Comparison of ENCODE assay signal across 1 cellular context in the genomic region with DNA sequence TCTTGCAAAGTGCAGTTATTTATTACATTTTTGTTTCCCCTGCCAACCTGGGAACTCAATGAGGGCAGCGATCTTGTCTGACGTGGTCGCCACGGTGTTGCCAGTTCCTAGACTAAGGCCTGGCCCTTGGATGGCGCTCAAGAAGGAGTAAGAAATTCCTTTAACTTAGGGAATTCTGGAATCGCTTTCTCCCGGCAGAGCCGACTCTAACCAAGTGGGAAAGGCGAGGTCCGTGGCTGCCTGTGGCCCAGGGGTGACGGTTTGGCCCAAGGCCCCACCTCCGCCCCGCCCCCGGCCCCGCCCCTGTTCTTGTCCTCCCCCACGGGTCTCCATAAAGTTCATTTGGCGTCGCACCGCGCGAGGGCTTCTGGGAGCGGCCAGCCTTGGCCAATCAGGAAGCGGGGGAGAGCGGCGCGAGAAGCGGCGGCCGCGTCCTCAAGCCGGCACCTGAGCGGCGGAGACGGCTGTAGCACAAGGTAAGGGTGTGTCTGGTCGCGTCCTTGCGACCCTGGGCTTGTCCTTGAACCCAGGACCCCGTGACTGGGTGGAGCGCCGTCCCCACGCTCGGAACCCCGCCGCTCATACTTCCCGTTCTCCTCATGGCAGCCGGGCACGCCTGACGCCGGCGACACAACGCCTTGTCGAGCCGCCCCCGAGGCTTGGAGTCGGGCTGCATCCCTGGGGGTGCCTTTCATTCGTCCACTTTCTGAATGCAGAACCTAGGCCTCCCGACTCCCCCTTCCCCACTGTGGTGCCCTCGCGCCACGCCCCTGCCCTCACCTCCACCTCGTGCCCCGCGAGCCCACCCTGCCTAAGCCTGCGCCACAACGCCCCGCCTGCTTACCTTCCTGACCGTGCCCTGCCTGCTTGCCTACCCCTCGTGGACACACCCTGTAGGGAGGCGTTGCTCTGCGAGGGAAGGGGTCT.
TF ChIP-seq lines count a peak whose summit lies in the region.

A gene (plus strand): TSS at position 394 of the 927 bp plus-strand sequence. CDS start 18,119 bp downstream, outside the sequence.

TF ChIP-seq in K562, 482 proteins besides CTCF, POLR2A, EP300 and RAD21 (continued from another document and continues in another):
- TF ChIP-seq, protein P1, sequence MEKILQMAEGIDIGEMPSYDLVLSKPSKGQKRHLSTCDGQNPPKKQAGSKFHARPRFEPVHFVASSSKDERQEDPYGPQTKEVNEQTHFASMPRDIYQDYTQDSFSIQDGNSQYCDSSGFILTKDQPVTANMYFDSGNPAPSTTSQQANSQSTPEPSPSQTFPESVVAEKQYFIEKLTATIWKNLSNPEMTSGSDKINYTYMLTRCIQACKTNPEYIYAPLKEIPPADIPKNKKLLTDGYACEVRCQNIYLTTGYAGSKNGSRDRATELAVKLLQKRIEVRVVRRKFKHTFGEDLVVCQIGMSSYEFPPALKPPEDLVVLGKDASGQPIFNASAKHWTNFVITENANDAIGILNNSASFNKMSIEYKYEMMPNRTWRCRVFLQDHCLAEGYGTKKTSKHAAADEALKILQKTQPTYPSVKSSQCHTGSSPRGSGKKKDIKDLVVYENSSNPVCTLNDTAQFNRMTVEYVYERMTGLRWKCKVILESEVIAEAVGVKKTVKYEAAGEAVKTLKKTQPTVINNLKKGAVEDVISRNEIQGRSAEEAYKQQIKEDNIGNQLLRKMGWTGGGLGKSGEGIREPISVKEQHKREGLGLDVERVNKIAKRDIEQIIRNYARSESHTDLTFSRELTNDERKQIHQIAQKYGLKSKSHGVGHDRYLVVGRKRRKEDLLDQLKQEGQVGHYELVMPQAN (IDR thresholded peaks at IDR 0.05; ENCODE audit: borderline replicate concordance) = peak; percentile 95
- TF ChIP-seq ARNT (IDR thresholded peaks at IDR 0.05) (no peak), ATF7 (IDR thresholded peaks at IDR 0.05) (peak; percentile 53; the same call in 1 of the 2 replicates), EGR1 (conservative IDR thresholded peaks at IDR 0.05) (peak; percentile 28; the same call in 1 of the 2 replicates), FOS (IDR thresholded peaks at IDR 0.05; ENCODE audit: extremely low read depth, insufficient read length) (peak; percentile 52), ZNF165 (CRISPR knock-in tag; IDR thresholded peaks at IDR 0.05; ENCODE audit: borderline replicate concordance) (no peak), ZNF584 (CRISPR knock-in tag; IDR thresholded peaks at IDR 0.05; ENCODE audit: low read depth) (no peak), KLF10 (CRISPR knock-in tag; IDR thresholded peaks at IDR 0.05) (no peak), FOXJ3 (CRISPR knock-in tag; IDR thresholded peaks at IDR 0.05) (no peak), CSDE1 (IDR thresholded peaks at IDR 0.05) (no peak), MCM3 (IDR thresholded peaks at IDR 0.05) (no peak), ZKSCAN3 (CRISPR knock-in tag; IDR thresholded peaks at IDR 0.05) (no peak), MXI1 (IDR thresholded peaks at IDR 0.05; ENCODE audit: low read depth, low read length) (no peak), CBX5 (IDR thresholded peaks at IDR 0.05; ENCODE audit: borderline replicate concordance, low read depth) (no peak), DACH1 (IDR thresholded peaks at IDR 0.05; ENCODE audit: partially characterized antibody) (no peak), FUS (optimal IDR thresholded peaks at IDR 0.05; ENCODE audit: low read depth, low read length) (no peak), TCF3 (CRISPR knock-in tag; IDR thresholded peaks at IDR 0.05) (no peak), TRIM24 (IDR thresholded peaks at IDR 0.05) (no peak), KLF6 (CRISPR knock-in tag; IDR thresholded peaks at IDR 0.05; ENCODE audit: borderline replicate concordance) (no peak), MAFK (IDR thresholded peaks at IDR 0.05; ENCODE audit: low read length) (no peak), MAFF (IDR thresholded peaks at IDR 0.05; ENCODE audit: low read length) (no peak), ZFP36 (IDR thresholded peaks at IDR 0.05; ENCODE audit: low read depth, low read length, partially characterized antibody) (no peak), SMAD1 (IDR thresholded peaks at IDR 0.05; ENCODE audit: low read depth, low read length, partially characterized antibody) (no peak), XRCC3 (IDR thresholded peaks at IDR 0.05) (no peak), ZNF717 (CRISPR knock-in tag; IDR thresholded peaks at IDR 0.05) (no peak), ZNF282 (CRISPR knock-in tag; IDR thresholded peaks at IDR 0.05) (peak; percentile 83)
- TF ChIP-seq, protein P2, sequence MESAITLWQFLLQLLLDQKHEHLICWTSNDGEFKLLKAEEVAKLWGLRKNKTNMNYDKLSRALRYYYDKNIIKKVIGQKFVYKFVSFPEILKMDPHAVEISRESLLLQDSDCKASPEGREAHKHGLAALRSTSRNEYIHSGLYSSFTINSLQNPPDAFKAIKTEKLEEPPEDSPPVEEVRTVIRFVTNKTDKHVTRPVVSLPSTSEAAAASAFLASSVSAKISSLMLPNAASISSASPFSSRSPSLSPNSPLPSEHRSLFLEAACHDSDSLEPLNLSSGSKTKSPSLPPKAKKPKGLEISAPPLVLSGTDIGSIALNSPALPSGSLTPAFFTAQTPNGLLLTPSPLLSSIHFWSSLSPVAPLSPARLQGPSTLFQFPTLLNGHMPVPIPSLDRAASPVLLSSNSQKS (CRISPR knock-in tag; IDR thresholded peaks at IDR 0.05) = no peak
- TF ChIP-seq, protein P3, sequence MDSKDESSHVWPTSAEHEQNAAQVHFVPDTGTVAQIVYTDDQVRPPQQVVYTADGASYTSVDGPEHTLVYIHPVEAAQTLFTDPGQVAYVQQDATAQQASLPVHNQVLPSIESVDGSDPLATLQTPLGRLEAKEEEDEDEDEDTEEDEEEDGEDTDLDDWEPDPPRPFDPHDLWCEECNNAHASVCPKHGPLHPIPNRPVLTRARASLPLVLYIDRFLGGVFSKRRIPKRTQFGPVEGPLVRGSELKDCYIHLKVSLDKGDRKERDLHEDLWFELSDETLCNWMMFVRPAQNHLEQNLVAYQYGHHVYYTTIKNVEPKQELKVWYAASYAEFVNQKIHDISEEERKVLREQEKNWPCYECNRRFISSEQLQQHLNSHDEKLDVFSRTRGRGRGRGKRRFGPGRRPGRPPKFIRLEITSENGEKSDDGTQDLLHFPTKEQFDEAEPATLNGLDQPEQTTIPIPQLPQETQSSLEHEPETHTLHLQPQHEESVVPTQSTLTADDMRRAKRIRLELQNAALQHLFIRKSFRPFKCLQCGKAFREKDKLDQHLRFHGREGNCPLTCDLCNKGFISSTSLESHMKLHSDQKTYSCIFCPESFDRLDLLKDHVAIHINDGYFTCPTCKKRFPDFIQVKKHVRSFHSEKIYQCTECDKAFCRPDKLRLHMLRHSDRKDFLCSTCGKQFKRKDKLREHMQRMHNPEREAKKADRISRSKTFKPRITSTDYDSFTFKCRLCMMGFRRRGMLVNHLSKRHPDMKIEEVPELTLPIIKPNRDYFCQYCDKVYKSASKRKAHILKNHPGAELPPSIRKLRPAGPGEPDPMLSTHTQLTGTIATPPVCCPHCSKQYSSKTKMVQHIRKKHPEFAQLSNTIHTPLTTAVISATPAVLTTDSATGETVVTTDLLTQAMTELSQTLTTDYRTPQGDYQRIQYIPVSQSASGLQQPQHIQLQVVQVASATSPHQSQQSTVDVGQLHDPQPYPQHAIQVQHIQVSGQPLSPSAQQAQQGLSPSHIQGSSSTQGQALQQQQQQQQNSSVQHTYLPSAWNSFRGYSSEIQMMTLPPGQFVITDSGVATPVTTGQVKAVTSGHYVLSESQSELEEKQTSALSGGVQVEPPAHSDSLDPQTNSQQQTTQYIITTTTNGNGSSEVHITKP (IDR thresholded peaks at IDR 0.05; ENCODE audit: partially characterized antibody) = no peak
- TF ChIP-seq, protein P4, sequence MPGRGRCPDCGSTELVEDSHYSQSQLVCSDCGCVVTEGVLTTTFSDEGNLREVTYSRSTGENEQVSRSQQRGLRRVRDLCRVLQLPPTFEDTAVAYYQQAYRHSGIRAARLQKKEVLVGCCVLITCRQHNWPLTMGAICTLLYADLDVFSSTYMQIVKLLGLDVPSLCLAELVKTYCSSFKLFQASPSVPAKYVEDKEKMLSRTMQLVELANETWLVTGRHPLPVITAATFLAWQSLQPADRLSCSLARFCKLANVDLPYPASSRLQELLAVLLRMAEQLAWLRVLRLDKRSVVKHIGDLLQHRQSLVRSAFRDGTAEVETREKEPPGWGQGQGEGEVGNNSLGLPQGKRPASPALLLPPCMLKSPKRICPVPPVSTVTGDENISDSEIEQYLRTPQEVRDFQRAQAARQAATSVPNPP (IDR thresholded peaks at IDR 0.05; ENCODE audit: borderline replicate concordance, insufficient read depth, insufficient read length) = no peak
- TF ChIP-seq, protein P5, sequence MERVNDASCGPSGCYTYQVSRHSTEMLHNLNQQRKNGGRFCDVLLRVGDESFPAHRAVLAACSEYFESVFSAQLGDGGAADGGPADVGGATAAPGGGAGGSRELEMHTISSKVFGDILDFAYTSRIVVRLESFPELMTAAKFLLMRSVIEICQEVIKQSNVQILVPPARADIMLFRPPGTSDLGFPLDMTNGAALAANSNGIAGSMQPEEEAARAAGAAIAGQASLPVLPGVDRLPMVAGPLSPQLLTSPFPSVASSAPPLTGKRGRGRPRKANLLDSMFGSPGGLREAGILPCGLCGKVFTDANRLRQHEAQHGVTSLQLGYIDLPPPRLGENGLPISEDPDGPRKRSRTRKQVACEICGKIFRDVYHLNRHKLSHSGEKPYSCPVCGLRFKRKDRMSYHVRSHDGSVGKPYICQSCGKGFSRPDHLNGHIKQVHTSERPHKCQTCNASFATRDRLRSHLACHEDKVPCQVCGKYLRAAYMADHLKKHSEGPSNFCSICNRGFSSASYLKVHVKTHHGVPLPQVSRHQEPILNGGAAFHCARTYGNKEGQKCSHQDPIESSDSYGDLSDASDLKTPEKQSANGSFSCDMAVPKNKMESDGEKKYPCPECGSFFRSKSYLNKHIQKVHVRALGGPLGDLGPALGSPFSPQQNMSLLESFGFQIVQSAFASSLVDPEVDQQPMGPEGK (CRISPR knock-in tag; IDR thresholded peaks at IDR 0.05; ENCODE audit: borderline replicate concordance) = no peak
- TF ChIP-seq, protein P6, sequence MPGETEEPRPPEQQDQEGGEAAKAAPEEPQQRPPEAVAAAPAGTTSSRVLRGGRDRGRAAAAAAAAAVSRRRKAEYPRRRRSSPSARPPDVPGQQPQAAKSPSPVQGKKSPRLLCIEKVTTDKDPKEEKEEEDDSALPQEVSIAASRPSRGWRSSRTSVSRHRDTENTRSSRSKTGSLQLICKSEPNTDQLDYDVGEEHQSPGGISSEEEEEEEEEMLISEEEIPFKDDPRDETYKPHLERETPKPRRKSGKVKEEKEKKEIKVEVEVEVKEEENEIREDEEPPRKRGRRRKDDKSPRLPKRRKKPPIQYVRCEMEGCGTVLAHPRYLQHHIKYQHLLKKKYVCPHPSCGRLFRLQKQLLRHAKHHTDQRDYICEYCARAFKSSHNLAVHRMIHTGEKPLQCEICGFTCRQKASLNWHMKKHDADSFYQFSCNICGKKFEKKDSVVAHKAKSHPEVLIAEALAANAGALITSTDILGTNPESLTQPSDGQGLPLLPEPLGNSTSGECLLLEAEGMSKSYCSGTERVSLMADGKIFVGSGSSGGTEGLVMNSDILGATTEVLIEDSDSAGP (CRISPR knock-in tag; IDR thresholded peaks at IDR 0.05) = no peak
- TF ChIP-seq, protein P7, sequence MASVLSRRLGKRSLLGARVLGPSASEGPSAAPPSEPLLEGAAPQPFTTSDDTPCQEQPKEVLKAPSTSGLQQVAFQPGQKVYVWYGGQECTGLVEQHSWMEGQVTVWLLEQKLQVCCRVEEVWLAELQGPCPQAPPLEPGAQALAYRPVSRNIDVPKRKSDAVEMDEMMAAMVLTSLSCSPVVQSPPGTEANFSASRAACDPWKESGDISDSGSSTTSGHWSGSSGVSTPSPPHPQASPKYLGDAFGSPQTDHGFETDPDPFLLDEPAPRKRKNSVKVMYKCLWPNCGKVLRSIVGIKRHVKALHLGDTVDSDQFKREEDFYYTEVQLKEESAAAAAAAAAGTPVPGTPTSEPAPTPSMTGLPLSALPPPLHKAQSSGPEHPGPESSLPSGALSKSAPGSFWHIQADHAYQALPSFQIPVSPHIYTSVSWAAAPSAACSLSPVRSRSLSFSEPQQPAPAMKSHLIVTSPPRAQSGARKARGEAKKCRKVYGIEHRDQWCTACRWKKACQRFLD (CRISPR knock-in tag; IDR thresholded peaks at IDR 0.05) = peak; percentile 89
- TF ChIP-seq, protein P8, sequence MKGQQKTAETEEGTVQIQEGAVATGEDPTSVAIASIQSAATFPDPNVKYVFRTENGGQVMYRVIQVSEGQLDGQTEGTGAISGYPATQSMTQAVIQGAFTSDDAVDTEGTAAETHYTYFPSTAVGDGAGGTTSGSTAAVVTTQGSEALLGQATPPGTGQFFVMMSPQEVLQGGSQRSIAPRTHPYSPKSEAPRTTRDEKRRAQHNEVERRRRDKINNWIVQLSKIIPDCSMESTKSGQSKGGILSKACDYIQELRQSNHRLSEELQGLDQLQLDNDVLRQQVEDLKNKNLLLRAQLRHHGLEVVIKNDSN (CRISPR knock-in tag; IDR thresholded peaks at IDR 0.05) = no peak
- TF ChIP-seq, protein P9, sequence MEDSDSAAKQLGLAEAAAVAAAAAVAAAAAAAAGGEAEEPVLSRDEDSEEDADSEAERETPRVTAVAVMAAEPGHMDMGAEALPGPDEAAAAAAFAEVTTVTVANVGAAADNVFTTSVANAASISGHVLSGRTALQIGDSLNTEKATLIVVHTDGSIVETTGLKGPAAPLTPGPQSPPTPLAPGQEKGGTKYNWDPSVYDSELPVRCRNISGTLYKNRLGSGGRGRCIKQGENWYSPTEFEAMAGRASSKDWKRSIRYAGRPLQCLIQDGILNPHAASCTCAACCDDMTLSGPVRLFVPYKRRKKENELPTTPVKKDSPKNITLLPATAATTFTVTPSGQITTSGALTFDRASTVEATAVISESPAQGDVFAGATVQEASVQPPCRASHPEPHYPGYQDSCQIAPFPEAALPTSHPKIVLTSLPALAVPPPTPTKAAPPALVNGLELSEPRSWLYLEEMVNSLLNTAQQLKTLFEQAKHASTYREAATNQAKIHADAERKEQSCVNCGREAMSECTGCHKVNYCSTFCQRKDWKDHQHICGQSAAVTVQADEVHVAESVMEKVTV (CRISPR knock-in tag; IDR thresholded peaks at IDR 0.05) = no peak
- TF ChIP-seq, protein P10, sequence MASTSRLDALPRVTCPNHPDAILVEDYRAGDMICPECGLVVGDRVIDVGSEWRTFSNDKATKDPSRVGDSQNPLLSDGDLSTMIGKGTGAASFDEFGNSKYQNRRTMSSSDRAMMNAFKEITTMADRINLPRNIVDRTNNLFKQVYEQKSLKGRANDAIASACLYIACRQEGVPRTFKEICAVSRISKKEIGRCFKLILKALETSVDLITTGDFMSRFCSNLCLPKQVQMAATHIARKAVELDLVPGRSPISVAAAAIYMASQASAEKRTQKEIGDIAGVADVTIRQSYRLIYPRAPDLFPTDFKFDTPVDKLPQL (IDR thresholded peaks at IDR 0.05; ENCODE audit: extremely low read depth, insufficient read length) = no peak
